ENCODE assay signal across 8 cellular contexts in the genomic region with DNA sequence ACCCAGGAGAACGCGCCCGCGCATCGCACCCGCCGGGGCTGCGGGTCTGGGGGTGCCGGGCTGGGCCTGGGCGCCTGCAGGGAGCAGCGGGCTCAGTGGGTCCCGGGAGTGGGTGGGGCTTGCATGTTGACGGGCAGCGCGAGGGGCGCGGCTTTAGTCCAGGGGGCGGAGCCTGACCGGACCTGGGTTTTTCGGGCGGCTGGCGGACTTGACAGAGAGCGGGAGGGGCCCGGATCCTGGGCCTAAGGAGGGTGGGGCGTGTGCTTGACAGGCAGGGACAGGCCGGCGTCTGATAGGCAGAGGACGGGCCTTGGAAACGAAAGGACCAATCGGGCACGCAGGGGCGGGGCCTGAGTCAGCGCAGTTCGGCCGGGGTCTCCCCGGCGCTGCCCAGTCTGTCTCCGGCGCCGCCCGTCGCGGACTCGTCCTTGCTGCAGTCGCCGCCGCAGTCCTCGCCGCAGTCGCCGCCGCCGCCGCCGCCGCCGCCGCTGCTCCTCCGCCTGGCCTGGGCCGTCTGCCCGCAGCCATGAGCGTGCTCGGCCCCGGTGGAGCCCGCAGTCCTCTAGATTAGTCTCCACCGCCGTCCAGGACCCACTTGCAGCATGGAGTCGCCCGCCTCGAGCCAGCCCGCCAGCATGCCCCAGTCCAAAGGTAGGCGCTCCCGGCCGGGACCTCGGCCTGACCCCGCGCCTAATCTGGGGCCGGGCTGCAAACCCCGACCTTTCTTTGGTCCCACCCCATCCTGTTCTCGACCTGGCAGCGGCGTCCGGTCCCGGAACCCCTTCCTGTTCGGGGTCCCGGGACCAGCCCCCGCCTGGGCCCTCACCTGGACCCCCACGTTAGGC. TPM values are rescaled to one million over a fixed set of nuclear protein-coding genes. Genes with fewer than 3 reads are reported as not detected.
DNase-seq lines count a peak whose midpoint lies in the region; ATAC-seq and TF ChIP-seq lines count a peak whose summit lies in the region.

Gene MAP2K3 (plus strand): TSS at position 393 of the 845 bp plus-strand sequence. CDS start 210 bp downstream, at position 603.

- H3K36me3 ChIP-seq in esophagus (ENCODE audit: control insufficient read depth in 2 of 2, insufficient read depth in 2 of 2, low read length in 1 of 2) (peaks cover 0 to 2% of the 10 kb centered on the region in 2 donors), muscle layer of colon (ENCODE audit: insufficient read depth, low read length) (no peaks in the 10 kb centered on the region)

- peak within 1 kb of the TSS; percentile 62 for H3K9ac ChIP-seq in muscle layer of colon (ENCODE audit: low read length)

- H3K9me3 ChIP-seq in esophagus (ENCODE audit: control insufficient read depth in 2 of 2, insufficient read depth in 1 of 2, low read depth in 1 of 2, low read length in 1 of 2) (no peaks in the 10 kb centered on the region), muscle layer of colon (ENCODE audit: low read length) (no peaks in the 10 kb centered on the region)

- peak within 1 kb of the TSS; percentile 97 for H3K4me3 Mint-ChIP-seq in activated T-cell treated with anti-CD3 and anti-CD28 coated beads, Interleukin-2, amount 50 U/mL, for 24 hours

- no peaks in the 10 kb centered on the region for H3K27me3 ChIP-seq in esophagus (ENCODE audit: control insufficient read depth in 1 of 2, insufficient read depth in 2 of 2, low read length in 2 of 2)
- H3K27me3 ChIP-seq in muscle layer of colon (ENCODE audit: control insufficient read depth in 1 of 2, insufficient read depth in 2 of 2, low read length in 2 of 2): no peaks in the 10 kb centered on the region

- peaks cover 41% of the 10 kb centered on the region for H3K36me3 Mint-ChIP-seq in activated T-cell treated with anti-CD3 and anti-CD28 coated beads, Interleukin-2, amount 50 U/mL, for 24 hours (ENCODE audit: low read depth)

- H3K4me1 Mint-ChIP-seq in activated T-cell treated with anti-CD3 and anti-CD28 coated beads, Interleukin-2, amount 50 U/mL, for 24 hours (ENCODE audit: low read depth): peaks cover 68% of the 10 kb centered on the region

- H3K4me1 ChIP-seq in esophagus (ENCODE audit: control insufficient read depth in 2 of 2, insufficient read depth in 2 of 2, low read length in 1 of 2): peaks cover 6 to 34% of the 10 kb centered on the region in 2 donors
- H3K4me1 ChIP-seq in muscle layer of colon (ENCODE audit: insufficient read depth, low read length): peaks cover 52% of the 10 kb centered on the region

- ATAC-seq in GM21619 (IDR thresholded peaks at IDR 0.05; ENCODE audit: unreplicated experiment): peak; percentile 69

- WGBS in esophagus, 2 donors: 0 to 1% methylated on average over 60 to 88 of the region's 88 CpGs

- peak within 1 kb of the TSS; percentile 91 for H3K4me3 ChIP-seq in Jurkat, Clone E6-1 (ENCODE audit: low read length)
- peak within 1 kb of the TSS; percentile 63 to 92 for H3K4me3 ChIP-seq in esophagus (ENCODE audit: low read depth in 1 of 2, low read length in 2 of 2)
- peak within 1 kb of the TSS; percentile 75 to 87 for H3K4me3 ChIP-seq in muscle layer of colon (ENCODE audit: low read depth in 1 of 2, low read length in 2 of 2)

- H3K27me3 Mint-ChIP-seq in activated T-cell treated with anti-CD3 and anti-CD28 coated beads, Interleukin-2, amount 50 U/mL, for 24 hours: no peaks in the 10 kb centered on the region

- H3K9me3 Mint-ChIP-seq in activated T-cell treated with anti-CD3 and anti-CD28 coated beads, Interleukin-2, amount 50 U/mL, for 24 hours: no peaks in the 10 kb centered on the region

- peak; percentile 92 for DNase-seq in DMS153 (lab: John Stamatoyannopoulos, UW)
- peak; percentile 94 for DNase-seq in Jurkat, Clone E6-1 (ENCODE audit: low read depth, low spot score)
- peak; percentile 99 for DNase-seq in activated T-cell treated with anti-CD3 and anti-CD28 coated beads, Interleukin-2, amount 50 U/mL, for 24 hours
- peak; percentile 94 for DNase-seq in stimulated activated CD8-positive, alpha-beta memory T cell treated with anti-CD3 and anti-CD28 coated beads, Interleukin-7, amount 100 ng/mL, for 24 hours (ENCODE audit: low read depth)

- H3K27ac Mint-ChIP-seq in activated T-cell treated with anti-CD3 and anti-CD28 coated beads, Interleukin-2, amount 50 U/mL, for 24 hours: peak within 1 kb of the TSS; percentile 98

- peak within 1 kb of the TSS; percentile 97 to 99 for H3K27ac ChIP-seq in esophagus (ENCODE audit: low read depth in 2 of 2, low read length in 1 of 2)
- peak within 1 kb of the TSS; percentile 94 for H3K27ac ChIP-seq in muscle layer of colon (ENCODE audit: low read depth, low read length)

TF ChIP-seq in PFSK-1, 5 proteins besides CTCF, POLR2A, EP300 and RAD21:
- TF ChIP-seq POLR2AphosphoS5 (IDR thresholded peaks at IDR 0.05; ENCODE audit: low read depth, low read length) (peak; percentile 90), REST (IDR thresholded peaks at IDR 0.05; ENCODE audit: insufficient read depth in 1 of 2, low read depth in 2 of 2, low read length in 2 of 2) (0 out of 4 replicates have a peak, but pooled peaks of 1 of the 2 experiments have one; percentile 31), TAF1 (IDR thresholded peaks at IDR 0.05; ENCODE audit: borderline replicate concordance, insufficient read depth, low read length) (peak; percentile 98), SIN3A (IDR thresholded peaks at IDR 0.05; ENCODE audit: borderline replicate concordance, insufficient read depth, low read length) (no peak), FOXP2 (optimal IDR thresholded peaks at IDR 0.05; ENCODE audit: borderline replicate concordance, extremely low read depth, extremely low read length, insufficient read depth) (no peak)

RNA-seq across cellular contexts. Expression of gene MAP2K3, which starts in this region (rescaled TPM):
- 36.6 TPM for polyA plus RNA-seq in Jurkat, Clone E6-1 (2012; ENCODE audit: insufficient read depth, insufficient read length)
- 86.0 TPM for polyA plus RNA-seq in PFSK-1 (2012; ENCODE audit: insufficient read length, low read depth)
- 10 to 100 TPM; 35.5 to 39.8 TPM for polyA plus RNA-seq in esophagus

Comparison
In these comparisons a context has a peak if more than half of its experiments do, and no peak if none do; other contexts are left out.
1. Peak in every context shown above with its lines: DNase-seq, ATAC-seq, H3K4me3 ChIP-seq and H3K27ac ChIP-seq.